In the genomic region with DNA sequence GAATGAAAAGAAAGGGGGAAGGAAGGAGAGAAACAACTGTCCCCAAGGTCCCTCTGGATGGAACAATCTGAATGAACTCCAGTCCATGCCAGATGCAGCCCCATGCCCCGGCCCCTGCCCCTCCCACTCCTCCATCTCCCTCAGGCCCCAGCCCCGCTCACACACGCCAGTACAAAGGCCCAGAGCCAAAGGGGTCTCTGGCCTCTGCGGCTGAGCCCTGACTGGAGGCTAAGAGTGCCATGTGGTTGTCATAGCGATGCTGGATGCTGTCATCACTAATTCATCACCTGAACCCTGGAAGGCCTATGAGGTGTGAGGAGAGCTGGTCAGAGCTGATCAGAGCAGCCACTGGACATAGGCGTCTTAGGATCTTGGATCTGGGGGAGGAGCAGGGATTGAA, we compare ENCODE assay signal across 18 cellular contexts.
"Had no signal": no experiment of that assay in that cellular context is flagged by ENCODE, and none has a peak within 500 bp of the region (broad histone marks: within the 10 kb centered on the region; RNA-seq: fewer than 3 reads in every experiment).

No MANE protein-coding gene starts in this region.

- H3K79me2 ChIP-seq: hepatocyte had no signal

- ATAC-seq: foreskin keratinocyte; left cardiac atrium; pancreas; right lobe of liver; stimulated activated memory B cell treated with anti-CD40 and anti-IgM and Interleukin-4, amounts not matched to agents 10 μg/mL and 1 μg/mL and 100 μg/mL, for 72 hours; upper lobe of right lung had no signal

- H3K36me3 ChIP-seq: pancreas, right lobe of liver, tibial artery, upper lobe of right lung, vagina had no signal

- H3K4me1 ChIP-seq: foreskin keratinocyte, pancreas, right lobe of liver, tibial artery, upper lobe of right lung, vagina had no signal

- FAIRE-seq: endothelial cell of umbilical vein, kidney, pancreas had no signal

- H3K27me3 ChIP-seq: pancreas, right lobe of liver, vagina had no signal

- H3K27ac ChIP-seq: foreskin keratinocyte, hepatocyte, pancreas, right lobe of liver, tibial artery, upper lobe of right lung, vagina had no signal

- H3K4me2 ChIP-seq: hepatocyte had no signal

- DNase-seq: cortex of kidney; erythroblast; foreskin keratinocyte; head of caudate nucleus; kidney; left cardiac atrium; mesendoderm; naive B cell; occipital lobe; pancreas; right lobe of liver; stimulated activated CD4-positive, alpha-beta T cell treated with anti-CD3 and anti-CD28 coated beads, Interleukin-4, amount 100 ng/mL, for 24 hours; tibial artery; upper lobe of right lung had no signal

- H3K9me3 ChIP-seq: pancreas, right lobe of liver, tibial artery, upper lobe of right lung, vagina had no signal

- H3K4me3 ChIP-seq: hepatocyte, pancreas, right lobe of liver, tibial artery, upper lobe of right lung, vagina had no signal

- H2AFZ ChIP-seq: hepatocyte had no signal
